Comparison of ENCODE assay signal across 9 cellular contexts in the genomic region with DNA sequence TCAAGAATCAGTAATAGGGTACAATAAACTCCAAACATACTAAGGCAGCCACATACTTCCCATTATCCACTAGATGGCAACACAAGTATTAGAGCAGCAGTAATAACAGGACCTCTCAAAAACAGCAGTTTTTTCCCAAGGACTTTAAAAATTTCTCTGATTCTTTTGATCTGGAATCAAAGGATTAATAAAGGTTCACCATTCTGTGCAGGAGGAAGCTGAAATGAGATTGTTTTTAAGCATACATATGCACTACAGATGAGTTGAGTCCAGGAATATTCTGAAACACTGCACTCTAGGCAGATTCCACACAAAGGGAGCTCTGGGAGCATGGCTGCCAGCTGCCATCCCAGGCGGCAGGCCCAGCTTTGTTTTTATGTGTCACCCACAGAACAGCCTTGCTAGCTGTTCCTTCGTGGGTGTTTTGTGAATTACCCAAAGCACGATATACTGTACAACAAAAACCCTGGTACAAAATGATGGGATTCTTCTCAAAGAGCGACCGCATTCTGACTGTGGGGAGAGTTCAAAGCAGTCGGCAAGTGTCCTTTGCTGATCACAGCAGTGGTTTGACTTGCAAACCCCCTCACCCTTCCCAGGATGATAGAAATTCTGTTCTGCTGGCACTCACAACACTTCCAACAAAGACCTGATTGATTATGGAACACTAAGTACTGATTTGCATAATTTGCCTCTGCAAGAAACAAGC.
DNase-seq lines count a peak whose midpoint lies in the region; ATAC-seq and TF ChIP-seq lines count a peak whose summit lies in the region.
"Had no signal": no experiment of that assay in that cellular context is flagged by ENCODE, and none has a peak within 500 bp of the region (broad histone marks: within the 10 kb centered on the region; RNA-seq: fewer than 3 reads in every experiment).

No MANE protein-coding gene starts in this region.

- peaks cover 7% of the 10 kb centered on the region; the same call in 1 of the 2 replicates for H4K20me1 ChIP-seq in SK-N-SH (ENCODE audit: insufficient read depth)

- no peaks in the 10 kb centered on the region for H3K9me3 ChIP-seq in SK-N-SH
- H3K9me3 ChIP-seq: gastrocnemius medialis had no signal

- peaks cover 4% of the 10 kb centered on the region for H3F3A ChIP-seq in SK-N-SH (replicated peaks; ENCODE audit: insufficient read depth)

- TF ChIP-seq CTCF in GM20000 (IDR thresholded peaks at IDR 0.05; ENCODE audit: extremely low read depth, missing control alignments) (peak; percentile 9), SK-N-SH (IDR thresholded peaks at IDR 0.05) (peak; percentile 69), retinal pigment epithelial cell (conservative IDR thresholded peaks at IDR 0.05; ENCODE audit: low read depth, low read length) (peak; percentile 65)

- TF ChIP-seq RAD21 in SK-N-SH (IDR thresholded peaks at IDR 0.05; ENCODE audit: low read length): peak; percentile 61

- no peak overlapping the region for H3K4me2 ChIP-seq in SK-N-SH

- no peaks in the 10 kb centered on the region for H3K27me3 ChIP-seq in SK-N-SH (ENCODE audit: insufficient read depth)
- H3K27me3 ChIP-seq: gastrocnemius medialis had no signal

- H3K36me3 ChIP-seq in SK-N-SH (replicated peaks in 1 of 2; ENCODE audit: control insufficient read depth in 1 of 2, insufficient read depth in 2 of 2, low read length in 1 of 2): no peaks in the 10 kb centered on the region
- H3K36me3 ChIP-seq: gastrocnemius medialis had no signal

- H3K4me3 ChIP-seq in SK-N-SH (ENCODE audit: low read depth in 2 of 2, low read length in 1 of 2) (no peak overlapping the region), retinal pigment epithelial cell (ENCODE audit: low read length) (no peak overlapping the region)
- H3K4me3 ChIP-seq: gastrocnemius medialis had no signal

- H3K4me1 Mint-ChIP-seq in natural killer cell treated with Interleukin-12 subunit alpha and Interleukin-12 subunit beta and Interleukin-15 and Interleukin-18, amount 100 ng/mL, for 72 hours (ENCODE audit: low read depth in 2 of 2): peaks cover 17 to 20% of the 10 kb centered on the region in 2 donors
- peaks cover 1% of the 10 kb centered on the region for H3K4me1 Mint-ChIP-seq in activated CD4-positive, alpha-beta T cell treated with anti-CD3 and anti-CD28 coated beads, Interleukin-2, amount 10 ng/mL, durations not matched to agents 24 days and 14 days

- CTCF ChIA-PET in SK-N-SH (lab: Yijun Ruan, JAX): interaction anchor here (0.6 to 4.8 kb wide), 25 partner anchors 8 to 396 kb away, joined by 3 to 37 read pairs (median 4); no protein-coding TSS in a partner anchor

- H3K27ac Mint-ChIP-seq in natural killer cell treated with Interleukin-12 subunit alpha and Interleukin-12 subunit beta and Interleukin-15 and Interleukin-18, amount 100 ng/mL, for 72 hours: no peak overlapping the region
- H3K27ac Mint-ChIP-seq in activated CD4-positive, alpha-beta T cell treated with anti-CD3 and anti-CD28 coated beads, Interleukin-2, amount 10 ng/mL, durations not matched to agents 24 days and 14 days: no peak overlapping the region

- H3K27ac ChIP-seq in SK-N-SH (ENCODE audit: low read depth in 2 of 2, low read length in 1 of 2): no peak overlapping the region
- H3K27ac ChIP-seq: gastrocnemius medialis had no signal

- no peaks in the 10 kb centered on the region for H3K36me3 Mint-ChIP-seq in natural killer cell treated with Interleukin-12 subunit alpha and Interleukin-12 subunit beta and Interleukin-15 and Interleukin-18, amount 100 ng/mL, for 72 hours
- no peaks in the 10 kb centered on the region for H3K36me3 Mint-ChIP-seq in activated CD4-positive, alpha-beta T cell treated with anti-CD3 and anti-CD28 coated beads, Interleukin-2, amount 10 ng/mL, durations not matched to agents 24 days and 14 days (ENCODE audit: low read depth)

- WGBS in SK-N-SH (ENCODE audit: low lambda C conversion rate): 72% methylated on average over 6 of the region's 6 CpGs

- no peak overlapping the region for H3K4me3 Mint-ChIP-seq in natural killer cell treated with Interleukin-12 subunit alpha and Interleukin-12 subunit beta and Interleukin-15 and Interleukin-18, amount 100 ng/mL, for 72 hours
- no peak overlapping the region for H3K4me3 Mint-ChIP-seq in activated CD4-positive, alpha-beta T cell treated with anti-CD3 and anti-CD28 coated beads, Interleukin-2, amount 10 ng/mL, durations not matched to agents 24 days and 14 days

- H3K4me1 ChIP-seq in SK-N-SH (ENCODE audit: control insufficient read depth in 1 of 2, insufficient read depth in 2 of 2, low read depth in 1 of 2, low read length in 1 of 2): peaks cover 0 to 4% of the 10 kb centered on the region in 2 experiments; a peak in 1 of 4 replicates

- no peak overlapping the region for H2AFZ ChIP-seq in SK-N-SH (ENCODE audit: low read depth)

- intact Hi-C loops in activated CD4-positive, alpha-beta T cell treated with anti-CD3 and anti-CD28 coated beads, Interleukin-2, amount 10 ng/mL, durations not matched to agents 24 days and 14 days (cut with micrococcal nuclease): no loop called here

- DNase-seq in GM20000 (ENCODE audit: low spot score): no peak
- DNase-seq in SK-N-SH: peak; percentile 45
- DNase-seq in foreskin melanocyte: peak; percentile 78
- no peak for DNase-seq in retinal pigment epithelial cell (ENCODE audit: low read depth)
- DNase-seq in natural killer cell treated with Interleukin-12 subunit alpha and Interleukin-12 subunit beta and Interleukin-15 and Interleukin-18, amount 100 ng/mL, for 72 hours (ENCODE audit: low spot score): no peak
- DNase-seq in activated CD4-positive, alpha-beta T cell treated with anti-CD3 and anti-CD28 coated beads, Interleukin-2, amount 10 ng/mL, durations not matched to agents 24 days and 14 days: no peak
- no peak for DNase-seq in stimulated activated CD4-positive, alpha-beta T cell treated with anti-CD3 and anti-CD28 coated beads, Interleukin-2, amount 100 ng/mL, for 24 hours
- DNase-seq: gastrocnemius medialis had no signal

- POLR2A ChIA-PET in SK-N-SH (lab: Yijun Ruan, JAX): interaction anchor here (0.7 to 1.0 kb wide), 2 partner anchors 61 to 1169 kb away, joined by 3 read pairs; a partner anchor contains a TSS

- H3K9me2 ChIP-seq in SK-N-SH: no peaks in the 10 kb centered on the region

- no peaks in the 10 kb centered on the region for H3K9me3 Mint-ChIP-seq in natural killer cell treated with Interleukin-12 subunit alpha and Interleukin-12 subunit beta and Interleukin-15 and Interleukin-18, amount 100 ng/mL, for 72 hours
- no peaks in the 10 kb centered on the region for H3K9me3 Mint-ChIP-seq in activated CD4-positive, alpha-beta T cell treated with anti-CD3 and anti-CD28 coated beads, Interleukin-2, amount 10 ng/mL, durations not matched to agents 24 days and 14 days

- no peak for ATAC-seq in HG02840 (IDR thresholded peaks at IDR 0.05; ENCODE audit: low FRiP score, unreplicated experiment)
- no peak for ATAC-seq in natural killer cell treated with Interleukin-12 subunit alpha and Interleukin-12 subunit beta and Interleukin-15 and Interleukin-18, amount 100 ng/mL, for 72 hours
- ATAC-seq: gastrocnemius medialis had no signal

- 0 out of 2 replicates have a peak, but pooled peaks cover 12% of the 10 kb centered on the region for H3K79me2 ChIP-seq in SK-N-SH (ENCODE audit: insufficient read depth)

- H3K9ac ChIP-seq in SK-N-SH: no peak overlapping the region

- TF ChIP-seq EP300 in SK-N-SH (IDR thresholded peaks at IDR 0.05; ENCODE audit: borderline replicate concordance in 1 of 2, low read depth in 1 of 2, low read length in 1 of 2): no peak

- no peaks in the 10 kb centered on the region for H3K27me3 Mint-ChIP-seq in natural killer cell treated with Interleukin-12 subunit alpha and Interleukin-12 subunit beta and Interleukin-15 and Interleukin-18, amount 100 ng/mL, for 72 hours
- H3K27me3 Mint-ChIP-seq in activated CD4-positive, alpha-beta T cell treated with anti-CD3 and anti-CD28 coated beads, Interleukin-2, amount 10 ng/mL, durations not matched to agents 24 days and 14 days: no peaks in the 10 kb centered on the region

TF ChIP-seq in SK-N-SH, 30 proteins besides CTCF, POLR2A, EP300 and RAD21:
- TF ChIP-seq, protein P1, sequence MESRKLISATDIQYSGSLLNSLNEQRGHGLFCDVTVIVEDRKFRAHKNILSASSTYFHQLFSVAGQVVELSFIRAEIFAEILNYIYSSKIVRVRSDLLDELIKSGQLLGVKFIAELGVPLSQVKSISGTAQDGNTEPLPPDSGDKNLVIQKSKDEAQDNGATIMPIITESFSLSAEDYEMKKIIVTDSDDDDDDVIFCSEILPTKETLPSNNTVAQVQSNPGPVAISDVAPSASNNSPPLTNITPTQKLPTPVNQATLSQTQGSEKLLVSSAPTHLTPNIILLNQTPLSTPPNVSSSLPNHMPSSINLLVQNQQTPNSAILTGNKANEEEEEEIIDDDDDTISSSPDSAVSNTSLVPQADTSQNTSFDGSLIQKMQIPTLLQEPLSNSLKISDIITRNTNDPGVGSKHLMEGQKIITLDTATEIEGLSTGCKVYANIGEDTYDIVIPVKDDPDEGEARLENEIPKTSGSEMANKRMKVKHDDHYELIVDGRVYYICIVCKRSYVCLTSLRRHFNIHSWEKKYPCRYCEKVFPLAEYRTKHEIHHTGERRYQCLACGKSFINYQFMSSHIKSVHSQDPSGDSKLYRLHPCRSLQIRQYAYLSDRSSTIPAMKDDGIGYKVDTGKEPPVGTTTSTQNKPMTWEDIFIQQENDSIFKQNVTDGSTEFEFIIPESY (IDR thresholded peaks at IDR 0.05; ENCODE audit: borderline replicate concordance, low read depth): no peak
- TF ChIP-seq FOSL2 (IDR thresholded peaks at IDR 0.05; ENCODE audit: borderline replicate concordance, low read depth) (no peak), NFIC (IDR thresholded peaks at IDR 0.05; ENCODE audit: borderline replicate concordance) (no peak), FOXM1 (IDR thresholded peaks at IDR 0.05; ENCODE audit: low read depth) (no peak), SMC3 (IDR thresholded peaks at IDR 0.05; ENCODE audit: low read depth, low read length) (peak; percentile 29; the same call in 1 of the 2 replicates)
TF ChIP-seq in SK-N-SH: peak in this region for 1.

Comparison
In these comparisons a context has a peak if more than half of its experiments do, and no peak if none do; other contexts are left out.
1. DNase-seq: peak in SK-N-SH (single experiment) and foreskin melanocyte (single experiment); none in GM20000 (single experiment), retinal pigment epithelial cell (single experiment), natural killer cell treated with Interleukin-12 subunit alpha and Interleukin-12 subunit beta and Interleukin-15 and Interleukin-18, amount 100 ng/mL, for 72 hours (single experiment), activated CD4-positive, alpha-beta T cell treated with anti-CD3 and anti-CD28 coated beads, Interleukin-2, amount 10 ng/mL, durations not matched to agents 24 days and 14 days (single experiment) and stimulated activated CD4-positive, alpha-beta T cell treated with anti-CD3 and anti-CD28 coated beads, Interleukin-2, amount 100 ng/mL, for 24 hours (0 of 2).
2. CTCF ChIP-seq: peak in every context shown above with its lines; median percentile 69 in SK-N-SH; 65 in retinal pigment epithelial cell; 9 in GM20000.